In the genomic region with DNA sequence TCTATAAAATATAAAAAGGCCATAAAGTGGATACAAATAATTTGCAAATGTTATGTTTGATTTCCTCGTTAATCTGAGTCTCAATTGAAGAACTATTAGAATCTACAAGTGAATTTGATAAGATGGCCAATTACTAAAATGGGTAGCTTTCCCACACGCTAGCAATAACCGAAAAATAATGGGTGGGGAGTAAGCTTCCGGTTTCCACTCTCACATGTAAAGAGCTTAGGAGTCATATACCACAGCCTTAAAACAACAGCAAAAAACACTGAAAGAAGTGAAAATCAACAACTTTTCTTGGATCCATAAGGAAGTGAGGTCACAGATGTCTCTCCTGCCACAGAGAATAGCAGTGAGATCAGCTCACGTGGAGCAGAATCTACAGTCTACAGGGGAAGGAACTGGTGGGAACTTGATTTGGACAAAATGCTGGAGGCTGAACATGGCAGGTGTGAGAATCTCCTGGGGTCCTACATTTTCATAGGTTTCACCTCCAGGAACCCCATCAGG, we compare ENCODE assay signal across 12 cellular contexts. TPM values are rescaled to one million over a fixed set of nuclear protein-coding genes. Genes with fewer than 3 reads are reported as not detected.
A peak's percentile ranks its signal among the peaks of the same experiment; 100 is the strongest.
DNase-seq lines count a peak whose midpoint lies in the region; ATAC-seq and TF ChIP-seq lines count a peak whose summit lies in the region.
"Had no signal": no experiment of that assay in that cellular context is flagged by ENCODE, and none has a peak within 500 bp of the region (broad histone marks: within the 10 kb centered on the region; RNA-seq: fewer than 3 reads in every experiment).

No MANE protein-coding gene starts in this region.

- peaks cover 52% of the 10 kb centered on the region for H3K36me3 ChIP-seq in OCI-LY7 (ENCODE audit: insufficient read depth, low read length)

- peaks cover 34% of the 10 kb centered on the region for H3K79me2 ChIP-seq in OCI-LY7 (ENCODE audit: insufficient read depth, low read depth, low read length)

- ATAC-seq in activated T-cell treated with anti-CD3 and anti-CD28 coated beads, Interleukin-2, amount 50 U/mL, for 72 hours (replicated peaks in 1 of 2), result no peak
- no peak for ATAC-seq in stimulated activated effector memory CD8-positive, alpha-beta T cell treated with anti-CD3 and anti-CD28 coated beads, Interleukin-12 subunit alpha, Interleukin-12 subunit beta, amount 100 ng/mL, for 72 hours
- ATAC-seq in HG03457 (IDR thresholded peaks at IDR 0.05; ENCODE audit: unreplicated experiment) (no peak), HG02678 (IDR thresholded peaks at IDR 0.05; ENCODE audit: unreplicated experiment) (no peak)

- peak overlapping the region; percentile 71; the same call in 1 of the 2 replicates for H2AFZ ChIP-seq in OCI-LY7 (ENCODE audit: low read length)
- H2AFZ ChIP-seq: hepatocyte had no signal

- H3K4me2 ChIP-seq in OCI-LY7 (ENCODE audit: low read length), result peak overlapping the region; percentile 82

- intact Hi-C loops in OCI-LY7 (cut with micrococcal nuclease; ENCODE audit: unreplicated experiment), result no loop called here

- TF ChIP-seq CTCF in OCI-LY7 (conservative IDR thresholded peaks at IDR 0.05; ENCODE audit: low read length), result no peak

- POLR2A ChIA-PET in OCI-LY7 (lab: Charles Lee), result interaction anchor here (1.1 to 1.4 kb wide), 2 partner anchors 12 to 303 kb away, joined by 3 to 11 read pairs; partner anchors contain the start of genes HDLBP and SEPTIN2

- BruUV-seq in OCI-LY7 (replicated peaks; lab: Mats Ljungman, UMichigan), result no TSS peak

- H3K4me1 Mint-ChIP-seq in activated T-cell treated with anti-CD3 and anti-CD28 coated beads, Interleukin-2, amount 50 U/mL, for 72 hours (ENCODE audit: low read depth), result peaks cover 55% of the 10 kb centered on the region
- peaks cover 48% of the 10 kb centered on the region for H3K4me1 Mint-ChIP-seq in stimulated activated effector memory CD8-positive, alpha-beta T cell treated with anti-CD3 and anti-CD28 coated beads, Interleukin-12 subunit alpha, Interleukin-12 subunit beta, amount 100 ng/mL, for 72 hours

- peak overlapping the region; percentile 66 for H3K27ac ChIP-seq in OCI-LY7 (ENCODE audit: low read depth, low read length, poor library complexity, severe bottlenecking)
- H3K27ac ChIP-seq: epithelial cell of prostate, hepatocyte had no signal

- H3K27ac Mint-ChIP-seq in activated T-cell treated with anti-CD3 and anti-CD28 coated beads, Interleukin-2, amount 50 U/mL, for 72 hours, result peak overlapping the region; percentile 83
- peak overlapping the region; percentile 81 for H3K27ac Mint-ChIP-seq in stimulated activated effector memory CD8-positive, alpha-beta T cell treated with anti-CD3 and anti-CD28 coated beads, Interleukin-12 subunit alpha, Interleukin-12 subunit beta, amount 100 ng/mL, for 72 hours

- CTCF ChIA-PET in OCI-LY7 (lab: Charles Lee; ENCODE audit: unreplicated experiment), result no interaction called here

- H3K4me3 Mint-ChIP-seq in activated T-cell treated with anti-CD3 and anti-CD28 coated beads, Interleukin-2, amount 50 U/mL, for 72 hours, result peak overlapping the region; percentile 81 to 87
- H3K4me3 Mint-ChIP-seq in stimulated activated effector memory CD8-positive, alpha-beta T cell treated with anti-CD3 and anti-CD28 coated beads, Interleukin-12 subunit alpha, Interleukin-12 subunit beta, amount 100 ng/mL, for 72 hours, result peak overlapping the region; percentile 72

- no peaks in the 10 kb centered on the region for H4K20me1 ChIP-seq in OCI-LY7 (ENCODE audit: insufficient read depth, low read length)

- peaks cover 22% of the 10 kb centered on the region for H3K4me1 ChIP-seq in OCI-LY7 (ENCODE audit: insufficient read depth, low read length, poor library complexity, severe bottlenecking)

- peaks cover 15 to 25% of the 10 kb centered on the region in 2 donors for H3K36me3 Mint-ChIP-seq in activated T-cell treated with anti-CD3 and anti-CD28 coated beads, Interleukin-2, amount 50 U/mL, for 72 hours (ENCODE audit: insufficient read depth in 2 of 2)
- peaks cover 44% of the 10 kb centered on the region for H3K36me3 Mint-ChIP-seq in stimulated activated effector memory CD8-positive, alpha-beta T cell treated with anti-CD3 and anti-CD28 coated beads, Interleukin-12 subunit alpha, Interleukin-12 subunit beta, amount 100 ng/mL, for 72 hours

- H3K27me3 Mint-ChIP-seq in activated T-cell treated with anti-CD3 and anti-CD28 coated beads, Interleukin-2, amount 50 U/mL, for 72 hours (ENCODE audit: low read depth), result no peaks in the 10 kb centered on the region

- H3K9me3 Mint-ChIP-seq in activated T-cell treated with anti-CD3 and anti-CD28 coated beads, Interleukin-2, amount 50 U/mL, for 72 hours, result peaks cover 2 to 3% of the 10 kb centered on the region in 2 donors
- H3K9me3 Mint-ChIP-seq in stimulated activated effector memory CD8-positive, alpha-beta T cell treated with anti-CD3 and anti-CD28 coated beads, Interleukin-12 subunit alpha, Interleukin-12 subunit beta, amount 100 ng/mL, for 72 hours, result peaks cover 3% of the 10 kb centered on the region

- H3K9me3 ChIP-seq in OCI-LY7 (ENCODE audit: low read length), result no peaks in the 10 kb centered on the region

- H3K9me2 ChIP-seq in OCI-LY7 (ENCODE audit: insufficient read depth, low read length), result no peaks in the 10 kb centered on the region

- no peak for DNase-seq in activated T-cell treated with anti-CD3 and anti-CD28 coated beads, Interleukin-2, amount 50 U/mL, for 72 hours
- DNase-seq in activated T-cell treated with anti-CD3 and anti-CD28 coated beads, Interleukin-2, amount 50 U/mL, for 48 hours, result no peak
- DNase-seq in OCI-LY7 (ENCODE audit: low spot score), result no peak
- peak; percentile 62 for DNase-seq in dermis blood vessel endothelial cell
- DNase-seq in stimulated activated effector memory CD8-positive, alpha-beta T cell treated with anti-CD3 and anti-CD28 coated beads, Interleukin-12 subunit alpha, Interleukin-12 subunit beta, amount 100 ng/mL, for 72 hours (ENCODE audit: low spot score in 2 of 2), result no peak
- no peak for DNase-seq in NCI-H187 (lab: John Stamatoyannopoulos, UW)
- DNase-seq: activated CD8-positive, alpha-beta memory T cell treated with anti-CD3 and anti-CD28 coated beads, Interleukin-2, amount 50 U/mL, for 4 hours; NCI-H226 had no signal

- peak overlapping the region; percentile 54 for H3K4me3 ChIP-seq in OCI-LY7 (ENCODE audit: low read depth, low read length, poor library complexity, severe bottlenecking)
- H3K4me3 ChIP-seq: hepatocyte had no signal

RNA-seq across cellular contexts. Expression of gene THAP4, which starts 18.6 kb away (rescaled TPM):
- 10 to 100 TPM; 41.8 to 50.9 TPM for total RNA-seq in activated T-cell treated with anti-CD3 and anti-CD28 coated beads, Interleukin-2, amount 50 U/mL, for 72 hours
- 55.4 and 65.6 TPM in 2 replicates for total RNA-seq in OCI-LY7 (2014; rRNA removed; shearing (Covaris generic))
- 55.6 and 61.6 TPM in 2 replicates for total RNA-seq in OCI-LY7 (2022)
- 37.8 and 46.6 TPM in 2 replicates for total RNA-seq in dermis blood vessel endothelial cell

RNA-seq across cellular contexts. Expression of gene ATG4B, which starts 19.1 kb away (rescaled TPM):
- total RNA-seq in activated T-cell treated with anti-CD3 and anti-CD28 coated beads, Interleukin-2, amount 50 U/mL, for 72 hours, result 100 to 1,000 TPM in 1 of 2 donors, 10 to 100 TPM in 1; 97.9 to 109 TPM
- 72.4 and 78.0 TPM in 2 replicates for total RNA-seq in OCI-LY7 (2014; rRNA removed; shearing (Covaris generic))
- total RNA-seq in OCI-LY7 (2022) (133 and 152 TPM in 2 replicates), dermis blood vessel endothelial cell (66.4 and 88.5 TPM in 2 replicates)

RNA-seq across cellular contexts. Expression of gene BOK, which starts 59.8 kb away (rescaled TPM):
- under 1 TPM in 1 of 2 donors, not detected in 1; 0.10 TPM for total RNA-seq in activated T-cell treated with anti-CD3 and anti-CD28 coated beads, Interleukin-2, amount 50 U/mL, for 72 hours
- total RNA-seq in OCI-LY7 (2014; rRNA removed; shearing (Covaris generic)), result not detected in 2 replicates
- total RNA-seq in OCI-LY7 (2022), result not detected in 2 replicates
- 88.1 and 99.4 TPM in 2 replicates for total RNA-seq in dermis blood vessel endothelial cell

Comparison
In these comparisons a context has a peak if more than half of its experiments do, and no peak if none do; other contexts are left out.
1. RNA of gene BOK, which starts 59.8 kb away (total RNA-seq): 88.1 to 99.4 TPM in dermis blood vessel endothelial cell; 0.10 TPM in activated T-cell treated with anti-CD3 and anti-CD28 coated beads, Interleukin-2, amount 50 U/mL, for 72 hours and not detected in OCI-LY7; every median in the first group is over 10 times any median in the second.